8 cellular contexts compared by ENCODE assay signal in genomic region chr9:131733601-131734061, GRCh38. TPM values are rescaled to one million over a fixed set of nuclear protein-coding genes. Genes with fewer than 3 reads are reported as not detected.
DNase-seq lines count a peak whose midpoint lies in the region; ATAC-seq, FAIRE-seq and TF ChIP-seq lines count a peak whose summit lies in the region.

No MANE protein-coding gene starts in this region.

- TF ChIP-seq CTCF in AG04450 (IDR thresholded peaks at IDR 0.05; ENCODE audit: low read depth, low read length): no peak
- TF ChIP-seq CTCF in K562 (IDR thresholded peaks at IDR 0.05 in 2 of 3, conservative IDR thresholded peaks at IDR 0.05 in 1 of 3; ENCODE audit: insufficient read depth in 2 of 3, low read depth in 1 of 3, low read length in 3 of 3): no peak
- no peak for TF ChIP-seq CTCF in GM13977 (IDR thresholded peaks at IDR 0.05; ENCODE audit: extremely low read depth, insufficient read depth, missing control alignments)

- POLR2A ChIA-PET in AG04450 (lab: Yijun Ruan, JAX) (interaction anchor here (0.6 to 2.8 kb wide), 8 partner anchors 19 to 105 kb away, joined by 3 to 22 read pairs (median 4); no protein-coding TSS in a partner anchor), K562 (lab: Yijun Ruan, JAX) (interaction anchor here (0.9 to 1.7 kb wide), 3 partner anchors 24 to 260 kb away, joined by 3 to 7 read pairs (median 3); partner anchors contain the start of gene POMT1)

- H3K9me3 ChIP-seq in AG04450 (ENCODE audit: control insufficient read depth, insufficient read depth, low read length) (no peaks in the 10 kb centered on the region; the same call in 1 of the 2 replicates), SJSA1 (replicated peaks) (no peaks in the 10 kb centered on the region), K562 (replicated peaks; ENCODE audit: control insufficient read depth, insufficient read depth, low read depth, low read length) (no peaks in the 10 kb centered on the region), thymus (ENCODE audit: control insufficient read depth) (no peaks in the 10 kb centered on the region)

- peak overlapping the region in 1 of 2 experiments; percentile 63; a peak in 2 of 4 replicates for H3K9ac ChIP-seq in K562 (ENCODE audit: insufficient read depth in 1 of 2, low read depth in 2 of 2, low read length in 2 of 2)

- TF ChIP-seq RAD21 in K562 (CRISPR knock-in tag; conservative IDR thresholded peaks at IDR 0.05 in 1 of 2, IDR thresholded peaks at IDR 0.05 in 1 of 2): no peak

- H3K9me1 ChIP-seq in K562 (ENCODE audit: control insufficient read depth, insufficient read depth, low read length): peaks cover 4% of the 10 kb centered on the region

- peaks cover 56% of the 10 kb centered on the region for H3K79me2 ChIP-seq in K562 (ENCODE audit: control insufficient read depth, insufficient read depth, low read length)

- H3K27me3 ChIP-seq in AG04450 (ENCODE audit: control insufficient read depth, insufficient read depth, low read length): no peaks in the 10 kb centered on the region
- no peaks in the 10 kb centered on the region for H3K27me3 ChIP-seq in SJSA1 (replicated peaks)
- H3K27me3 ChIP-seq in K562 (ENCODE audit: control insufficient read depth in 2 of 2, insufficient read depth in 2 of 2, low read length in 2 of 2): no peaks in the 10 kb centered on the region
- H3K27me3 ChIP-seq in thymus (ENCODE audit: control insufficient read depth, insufficient read depth): no peaks in the 10 kb centered on the region

- H4K20me1 ChIP-seq in K562 (replicated peaks; ENCODE audit: control insufficient read depth, insufficient read depth, low read length): peaks cover 48% of the 10 kb centered on the region

- H3K27ac ChIP-seq in AG04450 (ENCODE audit: low read depth, low read length) (peak overlapping the region; percentile 81), SJSA1 (peak overlapping the region; percentile 70), K562 (ENCODE audit: extremely low read depth, low read depth, low read length) (peak overlapping the region; percentile 21; the same call in 1 of the 3 replicates), thymus (ENCODE audit: low read depth) (peak overlapping the region; percentile 86)

- no peak for TF ChIP-seq POLR2A in K562 (conservative IDR thresholded peaks at IDR 0.05)

- WGBS in K562 (ENCODE audit: insufficient coverage, low coverage, missing lambda C conversion rate): 19% methylated on average over 14 of the region's 15 CpGs
- WGBS in thymus: 5% methylated on average over 15 of the region's 15 CpGs

- CTCF ChIA-PET in AG04450 (lab: Charles Lee) (interaction anchor here (1.0 to 2.2 kb wide), 2 partner anchors 19 to 143 kb away, joined by 5 to 9 read pairs; no protein-coding TSS in a partner anchor), K562 (lab: Yijun Ruan, JAX; ENCODE audit: low intra/inter-chr PET ratio) (no interaction called here)

- no peak overlapping the region for H3K4me2 ChIP-seq in K562 (ENCODE audit: insufficient read depth, low read length)

- in situ Hi-C loops in K562 (cut with MboI): no loop called here
- in situ Hi-C loops in GM13977 (cut with MboI; ENCODE audit: low pct_unique_long_range_greater_than_20kb, low sequenced_read_pairs, unreplicated experiment): loop anchor here (10.0 kb wide), 1 partner anchor 79 kb away; no protein-coding TSS in a partner anchor

- no peak for TF ChIP-seq EP300 in K562 (IDR thresholded peaks at IDR 0.05; ENCODE audit: low read length)

- H3K4me1 ChIP-seq in SJSA1 (replicated peaks) (peaks cover 63% of the 10 kb centered on the region), K562 (replicated peaks in 1 of 2; ENCODE audit: control insufficient read depth in 2 of 2, insufficient read depth in 2 of 2, low read length in 2 of 2) (peaks cover 16 to 20% of the 10 kb centered on the region in 2 experiments), thymus (ENCODE audit: control insufficient read depth, insufficient read depth, low read length) (peaks cover 67% of the 10 kb centered on the region)

- DNase-seq in AG04450 (ENCODE audit: low read depth, low spot score) (peak; percentile 84), H4 (ENCODE audit: low spot score) (peak; percentile 97), SJSA1 (ENCODE audit: low read depth in 1 of 2, low spot score in 2 of 2) (peak; percentile 87 to 89), K562 (ENCODE audit: extremely low read depth in 1 of 4, low spot score in 3 of 4) (peak in 3 of 4 experiments; percentile 29 to 59 (median 55)), kidney glomerular epithelial cell (lab: John Stamatoyannopoulos, UW) (peak; percentile 99), GM13977 (ENCODE audit: low spot score) (no peak)

- no peaks in the 10 kb centered on the region for H3K36me3 ChIP-seq in SJSA1
- peaks cover 6% of the 10 kb centered on the region; the same call in 1 of the 3 replicates for H3K36me3 ChIP-seq in K562 (ENCODE audit: control insufficient read depth, insufficient read depth, low read length)
- peaks cover 4% of the 10 kb centered on the region for H3K36me3 ChIP-seq in thymus (ENCODE audit: control insufficient read depth, insufficient read depth)

- H2AFZ ChIP-seq in K562 (ENCODE audit: low read depth, low read length): no peak overlapping the region

- FAIRE-seq in K562 (lab: Jason Lieb, UNC): peak; percentile 92

- ATAC-seq in K562: peak; percentile 70
- no peak for ATAC-seq in GM18502 (IDR thresholded peaks at IDR 0.05; ENCODE audit: poor library complexity, unreplicated experiment)

- no peak overlapping the region for H3K4me3 ChIP-seq in AG04450 (ENCODE audit: low read depth, low read length)
- no peak overlapping the region for H3K4me3 ChIP-seq in SJSA1
- H3K4me3 ChIP-seq in K562: no peak overlapping the region
- peak overlapping the region; percentile 26 for H3K4me3 ChIP-seq in thymus (ENCODE audit: low read length)

- no TSS peak for BruUV-seq in K562 (replicated peaks; lab: Mats Ljungman, UMichigan)

- intact Hi-C loops in K562 (cut with micrococcal nuclease): loop anchor here (2.0 kb wide), 1 partner anchor 19 kb away; no protein-coding TSS in a partner anchor

TF ChIP-seq in K562, 482 proteins besides CTCF, POLR2A, EP300 and RAD21 (continues in another document):
- TF ChIP-seq CHD2 (IDR thresholded peaks at IDR 0.05; ENCODE audit: low read depth, low read length) (no peak), ATF4 (CRISPR knock-in tag; IDR thresholded peaks at IDR 0.05) (no peak), ZHX1 (conservative IDR thresholded peaks at IDR 0.05; ENCODE audit: low read length) (no peak)

RNA-seq across cellular contexts. Expression of gene RAPGEF1, which starts 6.2 kb away (rescaled TPM):
- polyA plus RNA-seq in AG04450 (2011; rRNA removed) (27.6 and 32.4 TPM in 2 replicates), K562 (2011; rRNA removed) (22.9 and 27.1 TPM in 2 replicates), K562 (2014; fragmentation: Illumina TruSeq; extraction: Trizol) (26.6 TPM in 2 replicates), K562 (2014; fragmentation: Nextera tagmentation; extraction: Ambion mirVana) (under 1 TPM; 0.06 to 0.10 TPM), K562 (2014; rRNA removed) (23.2 and 27.9 TPM in 2 replicates), thymus (25.9 TPM)
- 32.8 and 36.3 TPM in 2 replicates for polyA minus RNA-seq in AG04450 (2011; rRNA and poly(A)+ RNA removed)
- 7.5 and 9.7 TPM in 2 replicates for total RNA-seq in H4 (2014; rRNA removed; shearing (Covaris generic))
- 23.6 and 24.7 TPM in 2 replicates for total RNA-seq in SJSA1 (2014; rRNA removed; shearing (Covaris generic))
- 42.0 and 63.9 TPM in 2 replicates for total RNA-seq in K562 (2011; cell fraction: chromatin; rRNA removed; ENCODE audit: low replicate concordance)
- total RNA-seq in K562 (2011; cell fraction: nucleolus; rRNA removed): 20.0 and 28.9 TPM in 2 replicates
- total RNA-seq in K562 (2011; cell fraction: nucleoplasm; rRNA removed): 26.3 and 27.1 TPM in 2 replicates
- total RNA-seq in K562 (2014; rRNA removed) (19.9 and 25.5 TPM in 2 replicates), K562 (2014; rRNA removed; fragmentation: Illumina TruSeq; extraction: Trizol) (13.7 and 15.8 TPM in 2 replicates), K562 (2015; rRNA removed; fragmentation: Illumina TruSeq; extraction: Trizol) (17.8 and 19.2 TPM in 2 replicates), K562 (2021) (36.4 and 44.1 TPM in 2 replicates)
- polyA plus RNA-seq in K562 (2011; cell fraction: cytosol; rRNA removed): 22.7 and 25.8 TPM in 2 replicates
- polyA plus RNA-seq in K562 (2011; cell fraction: nucleus; rRNA removed): 26.4 and 33.4 TPM in 2 replicates
- 25.0 and 32.0 TPM in 2 replicates for polyA plus RNA-seq in K562 (2012)
- 19.9 and 22.5 TPM in 2 replicates for polyA minus RNA-seq in K562 (2011; rRNA and poly(A)+ RNA removed)
- polyA minus RNA-seq in K562 (2011; cell fraction: cytosol; rRNA and poly(A)+ RNA removed): 13.9 and 19.5 TPM in 2 replicates
- 10.1 and 12.6 TPM in 2 replicates for polyA minus RNA-seq in K562 (2011; cell fraction: nucleus; rRNA and poly(A)+ RNA removed)

Comparison
In these comparisons a context has a peak if more than half of its experiments do, and no peak if none do; other contexts are left out.
1. H3K27ac ChIP-seq: peak in every context shown above with its lines; median percentile 86 in thymus; 81 in AG04450; 70 in SJSA1; 21 in K562.